ENCODE assay signal across 8 cellular contexts in the genomic region with DNA sequence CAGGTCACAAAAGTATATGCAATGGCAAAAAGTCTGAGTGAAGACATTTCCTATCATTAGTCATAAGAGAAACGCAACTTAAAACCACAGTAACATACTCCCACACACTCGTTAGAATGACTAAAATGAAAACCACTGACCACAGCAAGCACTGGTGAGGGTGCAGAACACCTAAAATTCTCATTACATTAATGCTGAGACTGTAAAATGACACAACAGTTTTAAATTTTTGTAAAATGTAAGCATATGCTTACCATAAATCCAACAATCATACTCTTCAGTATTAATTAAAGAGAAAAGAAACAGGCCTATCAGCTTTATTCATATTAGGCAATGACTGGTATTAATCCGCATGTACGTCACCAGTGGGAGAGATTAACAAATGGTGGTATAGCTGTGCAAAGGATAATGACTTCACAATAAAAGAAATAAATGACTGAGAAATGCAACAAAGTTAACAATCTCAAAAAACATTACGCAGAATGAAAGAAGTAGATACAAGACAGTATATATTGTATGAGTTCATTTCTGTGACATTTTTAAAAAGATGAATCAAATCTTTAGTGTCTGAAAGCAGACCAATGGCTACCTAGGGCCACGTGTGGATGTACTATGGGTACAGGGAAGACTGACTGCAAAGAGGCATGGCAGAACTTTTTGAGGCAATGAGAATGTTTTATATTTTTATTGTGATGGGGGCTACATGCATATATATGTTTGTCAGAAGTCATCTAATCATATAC.
DNase-seq lines count a peak whose midpoint lies in the region; ATAC-seq and TF ChIP-seq lines count a peak whose summit lies in the region.

No MANE protein-coding gene starts in this region.

- ATAC-seq in GM18870 (IDR thresholded peaks at IDR 0.05; ENCODE audit: unreplicated experiment): peak; percentile 99
- ATAC-seq in HG03045 (IDR thresholded peaks at IDR 0.05; ENCODE audit: unreplicated experiment): peak; percentile 95

- H3K36me3 ChIP-seq in tibial nerve: peaks cover 0 to 23% (median 0%) of the 10 kb centered on the region in 3 donors

- no peaks in the 10 kb centered on the region for H3K4me1 ChIP-seq in tibial nerve

- no peak overlapping the region for H3K4me3 ChIP-seq in tibial nerve

- peaks cover 0 to 13% (median 2%) of the 10 kb centered on the region in 4 donors for H3K9me3 ChIP-seq in tibial nerve

- no peak for TF ChIP-seq EP300 in tibial nerve (IDR thresholded peaks at IDR 0.05)

- no peak for TF ChIP-seq CTCF in tibial nerve (IDR thresholded peaks at IDR 0.05)

- no peaks in the 10 kb centered on the region for H3K27me3 ChIP-seq in tibial nerve

- H3K27ac ChIP-seq in tibial nerve: no peak overlapping the region

- no peak for TF ChIP-seq POLR2A in tibial nerve (IDR thresholded peaks at IDR 0.05)

- WGBS in tibial nerve, 2 donors: 82 to 85% methylated on average over 6 of the region's 6 CpGs

- peak; percentile 70 for DNase-seq in AG08395 (ENCODE audit: low spot score)
- peak; percentile 48 for DNase-seq in SIG-M5 (lab: John Stamatoyannopoulos, UW)
- peak; percentile 91 for DNase-seq in fibroblast of peridontal ligament (ENCODE audit: extremely low read depth)
- DNase-seq in NCI-H146 (lab: John Stamatoyannopoulos, UW): no peak
- no peak for DNase-seq in tibial nerve (ENCODE audit: low spot score in 2 of 2)
- no peak for DNase-seq in pons (ENCODE audit: low spot score)

Comparison
In these comparisons a context has a peak if more than half of its experiments do, and no peak if none do; other contexts are left out.
1. DNase-seq: peak in AG08395 (single experiment), SIG-M5 (single experiment) and fibroblast of peridontal ligament (single experiment); none in NCI-H146 (single experiment), tibial nerve (0 of 2) and pons (single experiment).